8 cellular contexts compared by ENCODE assay signal in genomic region chr19:48637948-48638830, GRCh38. TPM values are rescaled to one million over a fixed set of nuclear protein-coding genes. Genes with fewer than 3 reads are reported as not detected.
DNase-seq lines count a peak whose midpoint lies in the region; ATAC-seq and TF ChIP-seq lines count a peak whose summit lies in the region.

No MANE protein-coding gene starts in this region.

- H3K4me3 ChIP-seq in AG04449 (ENCODE audit: low read depth, low read length): peak overlapping the region; percentile 66

- H3K4me1 Mint-ChIP-seq in activated CD4-positive, alpha-beta T cell treated with anti-CD3 and anti-CD28 coated beads for 36 hours: peaks cover 48% of the 10 kb centered on the region

- no peaks in the 10 kb centered on the region for H3K9me3 Mint-ChIP-seq in activated CD4-positive, alpha-beta T cell treated with anti-CD3 and anti-CD28 coated beads for 36 hours (ENCODE audit: low read depth)

- CTCF ChIA-PET in AG04449 (lab: Yijun Ruan, JAX): interaction anchor here (0.8 to 1.3 kb wide), 3 partner anchors 7 to 15 kb away, joined by 3 to 4 read pairs (median 3); partner anchors contain the start of gene CA11
- CTCF ChIA-PET in activated CD4-positive, alpha-beta T cell treated with anti-CD3 and anti-CD28 coated beads for 36 hours (lab: Charles Lee): no interaction called here

- peak overlapping the region; percentile 83 for H3K4me3 Mint-ChIP-seq in activated CD4-positive, alpha-beta T cell treated with anti-CD3 and anti-CD28 coated beads for 36 hours

- POLR2A ChIA-PET in AG04449 (lab: Yijun Ruan, JAX): interaction anchor here (0.6 to 1.5 kb wide), 3 partner anchors 14 to 434 kb away, joined by 4 to 5 read pairs (median 4); partner anchors contain the start of genes RPL18 and SPHK2
- POLR2A ChIA-PET in activated CD4-positive, alpha-beta T cell treated with anti-CD3 and anti-CD28 coated beads for 36 hours (lab: Charles Lee): interaction anchor here (0.6 to 1.3 kb wide), 2 partner anchors 19 to 323 kb away, joined by 3 to 5 read pairs; partner anchors contain the start of genes RPL18 and SPHK2

- intact Hi-C loops in activated CD4-positive, alpha-beta T cell treated with anti-CD3 and anti-CD28 coated beads for 36 hours (cut with DNase I, micrococcal nuclease): loop anchor here (1.0 to 10.0 kb wide), 12 partner anchors 8 to 1523 kb away; partner anchors contain the start of genes FTL (in 2 of the 2), ALDH16A1 (in 1 of the 2), C19orf73 (in 1 of the 2) and CA11 (in 1 of the 2)
- intact Hi-C loops in left colon (cut with DNase I, micrococcal nuclease): no loop called here

- peak; percentile 17 for TF ChIP-seq CTCF in AG04449 (IDR thresholded peaks at IDR 0.05; ENCODE audit: insufficient read depth, low read length, missing control alignments)

- H3K27ac Mint-ChIP-seq in activated CD4-positive, alpha-beta T cell treated with anti-CD3 and anti-CD28 coated beads for 36 hours: peak overlapping the region; percentile 99

- no peaks in the 10 kb centered on the region for H3K27me3 Mint-ChIP-seq in activated CD4-positive, alpha-beta T cell treated with anti-CD3 and anti-CD28 coated beads for 36 hours

- DNase-seq in AG04449 (ENCODE audit: low read depth, low spot score) (peak; percentile 84), NCI-H446 treated with DMSO at 0.1 percent for 48 hours (lab: John Stamatoyannopoulos, UW) (peak; percentile 90), left colon (peak; percentile 80 to 92)
- peak; percentile 85 for DNase-seq in activated CD4-positive, alpha-beta T cell treated with anti-CD3 and anti-CD28 coated beads for 36 hours
- DNase-seq in stimulated activated CD4-positive, alpha-beta T cell treated with anti-CD3 and anti-CD28 coated beads, Interleukin-1b, Interleukin-23, amount 100 ng/mL, for 48 hours: peak; percentile 85

- H3K36me3 Mint-ChIP-seq in activated CD4-positive, alpha-beta T cell treated with anti-CD3 and anti-CD28 coated beads for 36 hours (ENCODE audit: low read depth): peaks cover 11% of the 10 kb centered on the region

- peak; percentile 13 for ATAC-seq in GM18867 (IDR thresholded peaks at IDR 0.05; ENCODE audit: unreplicated experiment)
- ATAC-seq in HG03342 (IDR thresholded peaks at IDR 0.05; ENCODE audit: unreplicated experiment): peak; percentile 17
- ATAC-seq in activated CD4-positive, alpha-beta T cell treated with anti-CD3 and anti-CD28 coated beads for 36 hours: peak; percentile 16
- peak; percentile 32 for ATAC-seq in left colon

- H3K27ac ChIP-seq in cingulate gyrus (ENCODE audit: low read depth, low read length): peak overlapping the region; percentile 97

RNA-seq across cellular contexts. Expression of gene DBP, which starts 1.0 kb away (rescaled TPM):
- 10 to 100 TPM in 1 of 2 experiments, 1 to 10 TPM in 1; 8.3 to 12.4 TPM for total RNA-seq in activated CD4-positive, alpha-beta T cell treated with anti-CD3 and anti-CD28 coated beads for 36 hours
- 10 to 100 TPM in 1 of 2 donors, 1 to 10 TPM in 1; 6.9 to 14.6 TPM for total RNA-seq in left colon

RNA-seq across cellular contexts. Expression of gene CA11, which starts 7.8 kb away (rescaled TPM):
- total RNA-seq in activated CD4-positive, alpha-beta T cell treated with anti-CD3 and anti-CD28 coated beads for 36 hours: 10 to 100 TPM; 11.5 to 18.0 TPM
- 1 to 10 TPM; 1.7 to 4.2 TPM for total RNA-seq in left colon

RNA-seq across cellular contexts. Expression of gene SPHK2, which starts 18.9 kb away (rescaled TPM):
- total RNA-seq in activated CD4-positive, alpha-beta T cell treated with anti-CD3 and anti-CD28 coated beads for 36 hours: 10 to 100 TPM; 27.0 TPM
- 10 to 100 TPM; 45.1 to 51.0 TPM for total RNA-seq in left colon

RNA-seq across cellular contexts. Expression of gene RPL18, which starts 19.2 kb away (rescaled TPM):
- total RNA-seq in activated CD4-positive, alpha-beta T cell treated with anti-CD3 and anti-CD28 coated beads for 36 hours: 1,000 to 10,000 TPM; 2,026 to 2,191 TPM
- 1,000 to 10,000 TPM; 1,328 to 1,333 TPM for total RNA-seq in left colon

RNA-seq across cellular contexts. Expression of gene FAM83E, which starts 23.3 kb away (rescaled TPM):
- total RNA-seq in activated CD4-positive, alpha-beta T cell treated with anti-CD3 and anti-CD28 coated beads for 36 hours: 1 to 10 TPM; 1.5 to 4.1 TPM
- total RNA-seq in left colon: 100 to 1,000 TPM; 180 to 247 TPM

Comparison
In these comparisons a context has a peak if more than half of its experiments do, and no peak if none do; other contexts are left out.
1. Peak in every context shown above with its lines: DNase-seq, ATAC-seq, H3K4me3 ChIP-seq and H3K27ac ChIP-seq.
2. intact Hi-C loops: an anchor here in activated CD4-positive, alpha-beta T cell treated with anti-CD3 and anti-CD28 coated beads for 36 hours (1.0 to 10.0 kb wide); none called in left colon.